11 cellular contexts compared by ENCODE assay signal in the genomic region with DNA sequence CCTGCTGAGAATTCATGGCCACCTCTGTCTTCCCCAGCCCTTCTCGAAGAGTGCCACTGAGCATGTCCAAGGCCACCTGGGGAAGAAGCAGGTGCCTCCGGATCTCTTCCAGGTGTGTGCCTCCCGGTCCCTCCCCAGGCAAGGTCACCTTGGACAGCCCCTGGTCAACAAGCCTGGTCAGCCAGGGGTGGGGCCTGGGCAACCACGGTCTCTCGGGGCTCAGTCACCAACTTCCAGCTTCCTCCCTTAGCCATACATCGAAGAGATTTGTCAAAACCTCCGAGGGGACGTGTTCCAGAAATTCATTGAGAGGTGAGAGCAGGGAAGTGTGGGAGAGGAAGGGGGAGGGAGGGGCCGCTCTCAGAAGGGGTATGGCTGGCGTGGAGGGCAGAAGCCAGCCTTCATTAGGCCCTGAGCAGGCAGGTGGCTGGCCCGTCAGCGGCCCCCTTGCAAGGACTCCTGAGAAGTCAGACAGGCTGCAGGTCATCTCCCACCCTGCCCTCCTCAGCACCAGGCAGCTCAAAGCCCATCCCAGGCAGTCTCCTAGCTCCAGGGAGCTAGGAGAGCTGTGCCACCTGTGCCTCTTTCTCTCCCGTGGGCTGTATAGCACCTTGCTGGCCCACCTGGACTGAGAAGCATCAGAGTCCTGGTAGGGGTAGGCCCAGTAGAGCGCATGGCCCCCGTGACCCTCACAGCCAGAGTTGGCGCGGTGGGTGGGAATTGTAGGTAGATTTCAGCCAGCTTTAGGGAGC. TPM values are rescaled to one million over a fixed set of nuclear protein-coding genes. Genes with fewer than 3 reads are reported as not detected.
DNase-seq lines count a peak whose midpoint lies in the region; ATAC-seq and TF ChIP-seq lines count a peak whose summit lies in the region.
"Had no signal": no experiment of that assay in that cellular context is flagged by ENCODE, and none has a peak within 500 bp of the region (broad histone marks: within the 10 kb centered on the region; RNA-seq: fewer than 3 reads in every experiment).

No MANE protein-coding gene starts in this region.

- peak overlapping the region; percentile 87 for H3K27ac ChIP-seq in CD4-positive, CD25-positive, alpha-beta regulatory T cell (ENCODE audit: insufficient read depth, low read length, poor library complexity, severe bottlenecking)
- no peak overlapping the region for H3K27ac ChIP-seq in psoas muscle

- H3K4me3 Mint-ChIP-seq in CD4-positive, CD25-positive, alpha-beta regulatory T cell: peak overlapping the region in 2 of 4 donors; percentile 31 to 49
- H3K4me3 Mint-ChIP-seq in endothelial cell (ENCODE audit: unreplicated experiment): no peak overlapping the region

- no peaks in the 10 kb centered on the region for H3K27me3 ChIP-seq in CD4-positive, CD25-positive, alpha-beta regulatory T cell (ENCODE audit: control insufficient read depth, insufficient read depth, low read length)
- H3K27me3 ChIP-seq in psoas muscle (ENCODE audit: insufficient read depth in 3 of 3, low read length in 2 of 3): no peaks in the 10 kb centered on the region

- H3K27ac Mint-ChIP-seq in CD4-positive, CD25-positive, alpha-beta regulatory T cell: peak overlapping the region; percentile 85 to 98 (median 89)
- H3K27ac Mint-ChIP-seq in endothelial cell (ENCODE audit: unreplicated experiment): peak overlapping the region; percentile 72

- no peak overlapping the region for H3K4me3 ChIP-seq in CD4-positive, CD25-positive, alpha-beta regulatory T cell (ENCODE audit: low read depth, low read length)
- H3K4me3 ChIP-seq in NB4 (ENCODE audit: low read depth, low read length) (no peak overlapping the region), psoas muscle (no peak overlapping the region)
- H3K4me3 ChIP-seq: coronary artery had no signal

- peaks cover 0 to 59% (median 18%) of the 10 kb centered on the region in 4 donors for H3K4me1 Mint-ChIP-seq in CD4-positive, CD25-positive, alpha-beta regulatory T cell
- peaks cover 30% of the 10 kb centered on the region for H3K4me1 Mint-ChIP-seq in endothelial cell (ENCODE audit: unreplicated experiment)

- intact Hi-C loops in psoas muscle (cut with DNase I): no loop called here

- peak; percentile 23 for TF ChIP-seq POLR2A in NB4 (IDR thresholded peaks at IDR 0.05; ENCODE audit: extremely low read depth, insufficient read length)

- H3K4me1 ChIP-seq in CD4-positive, CD25-positive, alpha-beta regulatory T cell (ENCODE audit: control insufficient read depth, insufficient read depth, low read length, poor library complexity, severe bottlenecking): peaks cover 58% of the 10 kb centered on the region
- peaks cover 34% of the 10 kb centered on the region for H3K4me1 ChIP-seq in psoas muscle

- TF ChIP-seq CTCF in NB4 (IDR thresholded peaks at IDR 0.05; ENCODE audit: low read depth, low read length): no peak
- no peak for TF ChIP-seq CTCF in endothelial cell (IDR thresholded peaks at IDR 0.05; ENCODE audit: unreplicated experiment)
- no peak for TF ChIP-seq CTCF in psoas muscle (IDR thresholded peaks at IDR 0.05)

- WGBS in psoas muscle, 3 donors: 85 to 87% (median 86%) methylated on average over 17 of the region's 17 CpGs

- H3K36me3 ChIP-seq in CD4-positive, CD25-positive, alpha-beta regulatory T cell (ENCODE audit: control insufficient read depth, insufficient read depth, low read length): peaks cover 64% of the 10 kb centered on the region
- peaks cover 3 to 64% of the 10 kb centered on the region in 2 donors for H3K36me3 ChIP-seq in psoas muscle (ENCODE audit: insufficient read depth in 1 of 2, low read depth in 1 of 2)

- H3K27me3 Mint-ChIP-seq in CD4-positive, CD25-positive, alpha-beta regulatory T cell: no peaks in the 10 kb centered on the region
- H3K27me3 Mint-ChIP-seq in endothelial cell (ENCODE audit: unreplicated experiment): peaks cover 13% of the 10 kb centered on the region

- H3K9me3 Mint-ChIP-seq in CD4-positive, CD25-positive, alpha-beta regulatory T cell: no peaks in the 10 kb centered on the region
- H3K9me3 Mint-ChIP-seq in endothelial cell (ENCODE audit: unreplicated experiment): no peaks in the 10 kb centered on the region

- H3K36me3 Mint-ChIP-seq in CD4-positive, CD25-positive, alpha-beta regulatory T cell: peaks cover 10% of the 10 kb centered on the region
- peaks cover 16% of the 10 kb centered on the region for H3K36me3 Mint-ChIP-seq in endothelial cell (ENCODE audit: low read depth, unreplicated experiment)

- no peaks in the 10 kb centered on the region for H3K9me3 ChIP-seq in CD4-positive, CD25-positive, alpha-beta regulatory T cell (ENCODE audit: control insufficient read depth in 2 of 2, low read length in 2 of 2)
- no peaks in the 10 kb centered on the region for H3K9me3 ChIP-seq in psoas muscle

- DNase-seq in CD4-positive, CD25-positive, alpha-beta regulatory T cell: no peak
- DNase-seq in NB4 (ENCODE audit: low read depth): no peak
- no peak for DNase-seq in endothelial cell (ENCODE audit: low spot score)
- DNase-seq in psoas muscle: peak; percentile 14 to 43
- DNase-seq: activated gamma-delta T cell, COR-L47 had no signal

- no peak for ATAC-seq in CD4-positive, CD25-positive, alpha-beta regulatory T cell (ENCODE audit: low read depth in 2 of 2)
- no peak for ATAC-seq in psoas muscle
- ATAC-seq in GM21528 (IDR thresholded peaks at IDR 0.05; ENCODE audit: low FRiP score, unreplicated experiment): no peak
- no peak for ATAC-seq in HG03354 (IDR thresholded peaks at IDR 0.05; ENCODE audit: poor library complexity, severe bottlenecking, unreplicated experiment)
- ATAC-seq in SK-N-SH treated with all-trans-retinoic acid at 6 μM for 48 hours: no peak
- ATAC-seq: Panc1 had no signal

TF ChIP-seq in SK-N-SH treated with all-trans-retinoic acid at 6 μM for 48 hours, 23 proteins besides CTCF, POLR2A, EP300 and RAD21 (continues in another document):
- no peak for TF ChIP-seq TOX (CRISPR knock-in tag; IDR thresholded peaks at IDR 0.05; ENCODE audit: borderline replicate concordance)
- TF ChIP-seq, protein P1, sequence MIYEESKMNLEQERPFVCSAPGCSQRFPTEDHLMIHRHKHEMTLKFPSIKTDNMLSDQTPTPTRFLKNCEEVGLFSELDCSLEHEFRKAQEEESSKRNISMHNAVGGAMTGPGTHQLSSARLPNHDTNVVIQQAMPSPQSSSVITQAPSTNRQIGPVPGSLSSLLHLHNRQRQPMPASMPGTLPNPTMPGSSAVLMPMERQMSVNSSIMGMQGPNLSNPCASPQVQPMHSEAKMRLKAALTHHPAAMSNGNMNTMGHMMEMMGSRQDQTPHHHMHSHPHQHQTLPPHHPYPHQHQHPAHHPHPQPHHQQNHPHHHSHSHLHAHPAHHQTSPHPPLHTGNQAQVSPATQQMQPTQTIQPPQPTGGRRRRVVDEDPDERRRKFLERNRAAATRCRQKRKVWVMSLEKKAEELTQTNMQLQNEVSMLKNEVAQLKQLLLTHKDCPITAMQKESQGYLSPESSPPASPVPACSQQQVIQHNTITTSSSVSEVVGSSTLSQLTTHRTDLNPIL (CRISPR knock-in tag; IDR thresholded peaks at IDR 0.05; ENCODE audit: low read depth): no peak
- TF ChIP-seq BACH2 (CRISPR knock-in tag; IDR thresholded peaks at IDR 0.05; ENCODE audit: borderline replicate concordance): no peak
- no peak for TF ChIP-seq GLIS3 (CRISPR knock-in tag; IDR thresholded peaks at IDR 0.05)
- no peak for TF ChIP-seq ISL1 (CRISPR knock-in tag; IDR thresholded peaks at IDR 0.05)
- no peak for TF ChIP-seq PPARA (CRISPR knock-in tag; IDR thresholded peaks at IDR 0.05; ENCODE audit: borderline replicate concordance)
- TF ChIP-seq ZNF565 (CRISPR knock-in tag; conservative IDR thresholded peaks at IDR 0.05; ENCODE audit: low read depth): no peak
- no peak for TF ChIP-seq OSR1 (CRISPR knock-in tag; IDR thresholded peaks at IDR 0.05)
- TF ChIP-seq, protein P2, sequence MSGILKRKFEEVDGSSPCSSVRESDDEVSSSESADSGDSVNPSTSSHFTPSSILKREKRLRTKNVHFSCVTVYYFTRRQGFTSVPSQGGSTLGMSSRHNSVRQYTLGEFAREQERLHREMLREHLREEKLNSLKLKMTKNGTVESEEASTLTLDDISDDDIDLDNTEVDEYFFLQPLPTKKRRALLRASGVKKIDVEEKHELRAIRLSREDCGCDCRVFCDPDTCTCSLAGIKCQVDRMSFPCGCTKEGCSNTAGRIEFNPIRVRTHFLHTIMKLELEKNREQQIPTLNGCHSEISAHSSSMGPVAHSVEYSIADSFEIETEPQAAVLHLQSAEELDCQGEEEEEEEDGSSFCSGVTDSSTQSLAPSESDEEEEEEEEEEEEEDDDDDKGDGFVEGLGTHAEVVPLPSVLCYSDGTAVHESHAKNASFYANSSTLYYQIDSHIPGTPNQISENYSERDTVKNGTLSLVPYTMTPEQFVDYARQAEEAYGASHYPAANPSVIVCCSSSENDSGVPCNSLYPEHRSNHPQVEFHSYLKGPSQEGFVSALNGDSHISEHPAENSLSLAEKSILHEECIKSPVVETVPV (CRISPR knock-in tag; IDR thresholded peaks at IDR 0.05): no peak

RNA-seq across cellular contexts. Expression of a gene that starts 9.3 kb away (rescaled TPM):
- 158 TPM for total RNA-seq in CD4-positive, CD25-positive, alpha-beta regulatory T cell
- polyA plus RNA-seq in CD4-positive, CD25-positive, alpha-beta regulatory T cell: 10 to 100 TPM in 3 of 4 donors, 1 to 10 TPM in 1; 9.5 to 18.9 (median 12.6) TPM
- 65.1 TPM for total RNA-seq in endothelial cell (ENCODE audit: unreplicated experiment)
- total RNA-seq in psoas muscle: 1 to 10 TPM; 4.1 to 8.6 (median 7.8) TPM
- polyA plus RNA-seq in psoas muscle: 1 to 10 TPM; 4.6 to 7.0 (median 5.9) TPM

RNA-seq across cellular contexts. Expression of a gene that starts 13.5 kb away (rescaled TPM):
- total RNA-seq in CD4-positive, CD25-positive, alpha-beta regulatory T cell: 295 TPM
- polyA plus RNA-seq in CD4-positive, CD25-positive, alpha-beta regulatory T cell: 10 to 100 TPM; 13.2 to 27.8 (median 19.3) TPM
- total RNA-seq in endothelial cell (ENCODE audit: unreplicated experiment) (92.7 TPM), psoas muscle (10 to 100 TPM; 41.7 to 46.8 (median 46.1) TPM)
- 10 to 100 TPM; 37.3 to 56.8 (median 46.2) TPM for polyA plus RNA-seq in psoas muscle

RNA-seq across cellular contexts. Expression of a gene that starts 23.6 kb away (rescaled TPM):
- total RNA-seq in CD4-positive, CD25-positive, alpha-beta regulatory T cell: 24.4 TPM
- polyA plus RNA-seq in CD4-positive, CD25-positive, alpha-beta regulatory T cell: 1 to 10 TPM; 2.3 to 7.1 (median 3.1) TPM
- total RNA-seq in endothelial cell (ENCODE audit: unreplicated experiment) (7.3 TPM), psoas muscle (10 to 100 TPM in 1 of 4 donors, 1 to 10 TPM in 3; 3.7 to 10.1 (median 6.9) TPM)
- 1 to 10 TPM; 3.0 to 5.0 (median 4.2) TPM for polyA plus RNA-seq in psoas muscle

Comparison
In these comparisons a context has a peak if more than half of its experiments do, and no peak if none do; other contexts are left out.
1. DNase-seq: peak in psoas muscle (2 of 2); none in CD4-positive, CD25-positive, alpha-beta regulatory T cell (0 of 3), NB4 (single experiment) and endothelial cell (single experiment).